In the genomic region with DNA sequence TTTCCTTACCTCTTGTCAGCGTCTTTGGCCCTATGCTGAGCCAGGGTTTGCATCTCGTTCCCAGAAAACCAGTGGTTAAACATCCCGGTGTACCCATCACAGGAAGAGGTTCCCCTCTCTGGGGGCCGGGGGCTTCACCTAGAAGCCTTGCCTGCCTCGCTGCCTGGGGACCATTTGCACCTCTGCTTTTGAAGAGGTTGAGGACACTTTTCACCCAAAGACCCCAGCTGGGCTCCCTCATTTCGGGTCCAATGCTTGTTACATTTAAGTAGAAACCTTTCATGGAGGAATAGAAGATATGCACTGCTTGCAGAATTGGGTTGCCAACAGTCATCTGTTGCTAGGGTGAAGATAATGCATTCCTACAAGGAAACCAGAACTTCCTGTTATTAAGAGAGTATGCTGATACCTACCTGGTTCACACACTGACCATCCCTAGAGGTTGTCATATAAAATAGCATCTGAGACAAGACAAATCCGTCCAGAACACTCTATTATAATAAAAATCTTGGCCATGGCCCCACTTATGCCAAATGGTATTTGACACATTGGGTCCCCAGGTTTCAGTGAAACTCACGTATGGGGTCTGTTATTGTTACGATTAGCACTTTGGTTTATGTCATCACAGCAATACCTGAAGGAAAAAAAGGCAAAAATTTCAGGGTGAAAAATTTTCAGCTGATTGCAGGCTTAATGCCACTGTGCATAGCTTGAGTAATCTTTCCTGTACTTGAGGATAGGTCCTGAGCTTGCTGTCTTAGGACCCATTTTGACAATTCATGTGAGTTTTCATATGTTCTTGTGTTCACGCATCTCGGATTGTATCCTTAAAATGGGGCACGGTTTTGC, we compare ENCODE assay signal across 7 cellular contexts. TPM values are rescaled to one million over a fixed set of nuclear protein-coding genes. Genes with fewer than 3 reads are reported as not detected.
A peak's percentile ranks its signal among the peaks of the same experiment; 100 is the strongest.
DNase-seq lines count a peak whose midpoint lies in the region; ATAC-seq and TF ChIP-seq lines count a peak whose summit lies in the region.

No MANE protein-coding gene starts in this region.

- peak; percentile 24 for DNase-seq in GM13977 (ENCODE audit: low spot score)
- no peak for DNase-seq in SJSA1 (ENCODE audit: low read depth in 1 of 2, low spot score in 2 of 2)
- no peak for DNase-seq in NCI-H146 (lab: John Stamatoyannopoulos, UW)
- no peak for DNase-seq in NCI-H82 (lab: John Stamatoyannopoulos, UW)

- TF ChIP-seq CTCF in GM13977 (IDR thresholded peaks at IDR 0.05; ENCODE audit: extremely low read depth, insufficient read depth, missing control alignments): no peak

- 0 out of 2 replicates have a peak, but pooled peaks cover 3% of the 10 kb centered on the region for H3K36me3 ChIP-seq in SJSA1
- no peaks in the 10 kb centered on the region for H3K36me3 ChIP-seq in rectal smooth muscle tissue (ENCODE audit: control insufficient read depth, insufficient read depth, low read length)

- H3K27me3 ChIP-seq in SJSA1 (replicated peaks) (no peaks in the 10 kb centered on the region), rectal smooth muscle tissue (ENCODE audit: control insufficient read depth, insufficient read depth, low read length) (peaks cover 4% of the 10 kb centered on the region)

- H3K9ac ChIP-seq in rectal smooth muscle tissue (ENCODE audit: low read length): no peak overlapping the region

- in situ Hi-C loops in GM13977 (cut with MboI; ENCODE audit: low pct_unique_long_range_greater_than_20kb, low sequenced_read_pairs, unreplicated experiment): no loop called here

- peak overlapping the region; percentile 83 for H3K4me3 ChIP-seq in SJSA1
- peak overlapping the region; percentile 31 for H3K4me3 ChIP-seq in rectal smooth muscle tissue (ENCODE audit: low read length)

- H3K9me3 ChIP-seq in SJSA1 (replicated peaks): 0 out of 2 replicates have a peak, but pooled peaks cover 3% of the 10 kb centered on the region

- H3K4me1 ChIP-seq in SJSA1 (replicated peaks): peaks cover 22% of the 10 kb centered on the region
- no peaks in the 10 kb centered on the region for H3K4me1 ChIP-seq in rectal smooth muscle tissue (ENCODE audit: control insufficient read depth, insufficient read depth, low read length)

- no peak overlapping the region for H3K27ac ChIP-seq in SJSA1
- no peak overlapping the region for H3K27ac ChIP-seq in rectal smooth muscle tissue (ENCODE audit: low read depth, low read length)

- ATAC-seq in esophagus mucosa (peak; percentile 54), GM18519 (IDR thresholded peaks at IDR 0.05; ENCODE audit: low FRiP score, unreplicated experiment) (no peak)

RNA-seq across cellular contexts. Expression of gene ZNF365, which starts 0.9 kb away (rescaled TPM):
- 1.4 and 3.0 TPM in 2 replicates for total RNA-seq in SJSA1 (2014; rRNA removed; shearing (Covaris generic))
- 5.2 TPM for total RNA-seq in esophagus mucosa
